Comparison of ENCODE assay signal across 1 cellular context in the genomic region with DNA sequence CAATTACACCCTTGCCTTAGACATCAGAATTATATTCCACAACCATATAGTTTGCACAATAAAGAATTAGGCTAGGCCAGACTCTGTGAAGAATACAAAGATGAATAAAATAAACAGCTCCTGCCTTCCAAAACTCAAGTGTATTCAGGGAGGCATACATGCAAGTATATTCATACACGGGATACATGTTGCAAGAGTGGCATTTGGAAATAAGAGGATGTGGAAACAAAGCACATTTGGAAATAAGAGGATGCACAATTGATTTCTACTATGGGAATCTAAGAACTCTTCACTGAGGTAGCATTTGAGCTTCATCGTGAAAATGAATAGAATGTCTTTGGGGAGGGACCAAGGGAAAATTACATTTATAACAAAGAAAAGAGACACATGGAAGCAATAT.
TF ChIP-seq lines count a peak whose summit lies in the region.

No MANE protein-coding gene starts in this region.

TF ChIP-seq in H1, 55 proteins besides CTCF, POLR2A, EP300 and RAD21:
- TF ChIP-seq BCL11A (IDR thresholded peaks at IDR 0.05; ENCODE audit: low read depth in 2 of 2, low read length in 2 of 2) (no peak), RNF2 (IDR thresholded peaks at IDR 0.05; ENCODE audit: borderline replicate concordance, low read depth, low read length, missing control alignments, poor library complexity, severe bottlenecking) (no peak), SIN3A (conservative IDR thresholded peaks at IDR 0.05 in 1 of 2, IDR thresholded peaks at IDR 0.05 in 1 of 2; ENCODE audit: low read depth in 1 of 2, low read length in 2 of 2) (no peak), PHF8 (conservative IDR thresholded peaks at IDR 0.05; ENCODE audit: low read depth, low read length) (no peak), NRF1 (IDR thresholded peaks at IDR 0.05; ENCODE audit: low read depth, low read length) (no peak)
- TF ChIP-seq, protein P1, sequence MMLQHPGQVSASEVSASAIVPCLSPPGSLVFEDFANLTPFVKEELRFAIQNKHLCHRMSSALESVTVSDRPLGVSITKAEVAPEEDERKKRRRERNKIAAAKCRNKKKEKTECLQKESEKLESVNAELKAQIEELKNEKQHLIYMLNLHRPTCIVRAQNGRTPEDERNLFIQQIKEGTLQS (IDR thresholded peaks at IDR 0.05; ENCODE audit: insufficient read depth, low read depth, low read length) = no peak
